ENCODE assay signal across 16 cellular contexts in the genomic region with DNA sequence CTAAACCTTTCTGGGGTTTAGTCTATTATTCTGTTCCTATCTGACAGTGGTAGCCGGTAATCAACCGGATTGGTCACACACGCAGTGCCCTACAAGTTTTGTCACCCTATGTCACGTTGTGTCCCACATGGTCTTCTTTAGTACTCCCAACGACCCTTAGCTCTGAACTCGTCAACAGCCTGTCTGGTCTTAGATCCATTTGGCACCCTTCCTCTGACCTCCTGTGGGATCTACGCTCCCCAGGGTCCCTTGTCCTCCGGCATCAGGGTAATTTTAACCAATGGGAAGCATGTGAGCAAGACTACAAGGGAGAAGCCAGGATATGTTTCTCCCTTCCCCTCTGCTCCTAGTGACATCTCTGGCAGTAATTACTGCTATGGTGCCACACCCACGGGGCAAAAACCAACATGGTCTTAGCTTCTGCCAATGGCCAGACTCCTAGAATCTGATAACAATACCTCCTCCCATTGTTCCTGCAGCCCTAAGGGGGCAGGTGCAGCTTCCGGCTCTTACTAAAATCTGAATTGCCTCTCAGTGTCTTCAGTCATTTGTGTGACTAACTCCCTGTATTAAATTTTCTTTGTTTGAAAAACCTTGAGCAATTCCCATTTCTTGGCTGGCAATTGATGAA. TPM values are rescaled to one million over a fixed set of nuclear protein-coding genes. Genes with fewer than 3 reads are reported as not detected.
"Had no signal": no experiment of that assay in that cellular context is flagged by ENCODE, and none has a peak within 500 bp of the region (broad histone marks: within the 10 kb centered on the region; RNA-seq: fewer than 3 reads in every experiment).

No MANE protein-coding gene starts in this region.

- H3K9ac ChIP-seq: parathyroid adenoma had no signal

- H3K27ac ChIP-seq: heart right ventricle, parathyroid adenoma, SK-N-MC, tibial nerve had no signal

- H3K9me3 Mint-ChIP-seq: activated T-cell treated with anti-CD3 and anti-CD28 coated beads, Interleukin-2, amount 50 U/mL, for 72 hours; brain had no signal

- H2AFZ ChIP-seq: parathyroid adenoma had no signal

- H3K36me3 ChIP-seq: heart right ventricle, tibial nerve had no signal

- ATAC-seq: activated T-cell treated with anti-CD3 and anti-CD28 coated beads, Interleukin-2, amount 50 U/mL, for 72 hours; heart right ventricle; naive thymus-derived CD8-positive, alpha-beta T cell had no signal

- H3K4me1 Mint-ChIP-seq: activated naive CD8-positive, alpha-beta T cell treated with anti-CD3 and anti-CD28 coated beads for 36 hours; brain; naive thymus-derived CD8-positive, alpha-beta T cell had no signal

- H3K4me1 ChIP-seq: heart right ventricle, tibial nerve had no signal

- H3K4me3 ChIP-seq: heart right ventricle, SK-N-MC, tibial nerve had no signal

- H3K27me3 ChIP-seq: tibial nerve had no signal

- H3K36me3 Mint-ChIP-seq: activated naive CD8-positive, alpha-beta T cell treated with anti-CD3 and anti-CD28 coated beads for 36 hours; brain; naive thymus-derived CD8-positive, alpha-beta T cell had no signal

- H3K27ac Mint-ChIP-seq: activated naive CD8-positive, alpha-beta T cell treated with anti-CD3 and anti-CD28 coated beads for 36 hours; activated T-cell treated with anti-CD3 and anti-CD28 coated beads, Interleukin-2, amount 50 U/mL, for 72 hours; brain had no signal

- H3K4me3 Mint-ChIP-seq: activated naive CD8-positive, alpha-beta T cell treated with anti-CD3 and anti-CD28 coated beads for 36 hours; activated T-cell treated with anti-CD3 and anti-CD28 coated beads, Interleukin-2, amount 50 U/mL, for 72 hours; brain; naive thymus-derived CD8-positive, alpha-beta T cell had no signal

- DNase-seq: activated CD4-positive, alpha-beta T cell treated with anti-CD3 and anti-CD28 coated beads, Interleukin-2, amount 50 U/mL, for 48 hours; activated CD4-positive, CD25-positive, alpha-beta regulatory T cell treated with anti-CD3 and anti-CD28 coated beads, Interleukin-2, amount 50 U/mL, for 72 hours; activated CD8-positive, alpha-beta memory T cell treated with anti-CD3 and anti-CD28 coated beads, Interleukin-2, amount 50 U/mL, for 4 hours; activated gamma-delta T cell; activated naive CD8-positive, alpha-beta T cell treated with anti-CD3 and anti-CD28 coated beads for 36 hours; activated T-cell treated with anti-CD3 and anti-CD28 coated beads, Interleukin-2, amount 50 U/mL, for 72 hours; cortex of kidney; effector CD8-positive, alpha-beta T cell; heart right ventricle; naive thymus-derived CD8-positive, alpha-beta T cell; stimulated activated naive CD4-positive, alpha-beta T cell; T-helper 9 cell had no signal

- H3K79me2 ChIP-seq: parathyroid adenoma had no signal

RNA-seq across cellular contexts. Expression of gene MAFB, which starts 56.6 kb away (rescaled TPM):
- total RNA-seq: activated naive CD8-positive, alpha-beta T cell treated with anti-CD3 and anti-CD28 coated beads for 36 hours had no signal
